Comparison of ENCODE assay signal across 8 cellular contexts in the genomic region with DNA sequence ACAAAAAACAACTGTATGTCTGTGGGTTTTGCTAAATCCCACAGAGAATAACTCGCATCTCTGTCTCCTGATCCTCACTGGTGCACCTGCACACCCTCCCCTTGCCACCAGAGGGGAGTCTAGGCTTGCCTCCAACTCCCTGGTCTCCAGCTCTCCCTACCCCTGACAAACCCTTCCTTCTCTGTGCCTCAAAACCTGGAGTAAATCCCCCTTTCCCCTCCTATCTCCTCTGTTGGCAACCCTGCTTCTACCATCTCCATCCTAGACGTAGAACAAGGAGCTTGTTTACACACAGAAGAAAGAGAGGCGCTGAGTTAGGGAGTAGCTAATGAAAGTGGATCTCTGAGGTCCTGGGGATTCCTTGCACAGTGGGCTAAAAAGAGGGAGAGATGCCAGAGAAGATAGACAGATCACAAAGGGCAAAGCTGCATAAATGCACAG.
DNase-seq lines count a peak whose midpoint lies in the region; ATAC-seq and TF ChIP-seq lines count a peak whose summit lies in the region.

No MANE protein-coding gene starts in this region.

- TF ChIP-seq CTCF in fibroblast of pulmonary artery (IDR thresholded peaks at IDR 0.05; ENCODE audit: low read length, missing control alignments), result peak; percentile 97

- DNase-seq in AG08395 (ENCODE audit: low spot score) (peak; percentile 79), HuH-7 (ENCODE audit: low spot score) (peak; percentile 85), OCI-M1 (lab: John Stamatoyannopoulos, UW) (peak; percentile 91), fibroblast of pulmonary artery (ENCODE audit: low read depth) (peak; percentile 76), nucleus accumbens (lab: John Stamatoyannopoulos, UW) (peak in 38 of 56 donors; percentile 3 to 66 (median 25))
- peak; percentile 72 to 75 for DNase-seq in activated T-cell treated with anti-CD3 and anti-CD28 coated beads, Interleukin-2, amount 50 U/mL, for 48 hours

- ATAC-seq in GM18498 (IDR thresholded peaks at IDR 0.05; ENCODE audit: unreplicated experiment) (peak; percentile 69), HG03520 (IDR thresholded peaks at IDR 0.05; ENCODE audit: unreplicated experiment) (no peak)

- no peak overlapping the region for H3K4me3 ChIP-seq in fibroblast of pulmonary artery (replicated peaks; ENCODE audit: low read depth, low read length)

Comparison
In these comparisons a context has a peak if more than half of its experiments do, and no peak if none do; other contexts are left out.
1. DNase-seq: peak in every context shown above with its lines; median percentile 91 in OCI-M1; 85 in HuH-7; 79 in AG08395; 76 in fibroblast of pulmonary artery; 74 in activated T-cell treated with anti-CD3 and anti-CD28 coated beads, Interleukin-2, amount 50 U/mL, for 48 hours; 25 in nucleus accumbens.